1 cellular context compared by ENCODE assay signal in the genomic region with DNA sequence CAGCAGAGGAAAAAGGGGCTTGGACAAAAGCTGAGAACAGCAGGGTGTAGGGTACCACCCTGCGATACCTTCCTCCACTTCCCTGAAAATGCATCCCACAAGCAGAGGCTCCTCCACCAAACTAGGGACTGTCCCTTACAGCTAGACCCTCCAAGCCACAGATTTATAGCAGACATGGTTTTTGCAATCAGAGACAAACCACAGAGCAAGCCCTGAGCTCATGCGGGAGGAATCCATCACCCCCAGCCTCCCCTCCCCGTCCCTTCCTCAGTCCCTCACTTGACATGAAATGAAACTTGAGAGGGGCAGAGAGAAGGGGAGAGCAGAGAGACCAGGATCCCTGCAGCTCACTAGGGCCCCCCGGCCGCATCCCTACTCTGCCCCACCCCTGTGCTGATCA.
TF ChIP-seq lines count a peak whose summit lies in the region.

No MANE protein-coding gene starts in this region.

TF ChIP-seq in GM23338, 12 proteins besides CTCF, POLR2A, EP300 and RAD21 (continued from another document):
- TF ChIP-seq ZNF462 (CRISPR knock-in tag; IDR thresholded peaks at IDR 0.05) (no peak), EZH2 (IDR thresholded peaks at IDR 0.05; ENCODE audit: low read depth, unreplicated experiment) (no peak), EZH2phosphoT487 (IDR thresholded peaks at IDR 0.05; ENCODE audit: unreplicated experiment) (no peak), ZNF114 (CRISPR knock-in tag; IDR thresholded peaks at IDR 0.05) (no peak), POLR2AphosphoS5 (IDR thresholded peaks at IDR 0.05; ENCODE audit: low read depth) (no peak)
